ENCODE assay signal across 8 cellular contexts in genomic region chr5:75236322-75237316, GRCh38. TPM values are rescaled to one million over a fixed set of nuclear protein-coding genes. Genes with fewer than 3 reads are reported as not detected.
A peak's percentile ranks its signal among the peaks of the same experiment; 100 is the strongest.
DNase-seq lines count a peak whose midpoint lies in the region; TF ChIP-seq lines count a peak whose summit lies in the region.

ANKRD31 (minus strand) TSS chr5:75236878; CDS start chr5:75236686, 192 bp downstream.

- peak within 1 kb of the TSS; percentile 94 for H3K9ac ChIP-seq in neuronal stem cell (ENCODE audit: low read depth, low read length, poor library complexity)
- H3K9ac ChIP-seq in subcutaneous abdominal adipose tissue (ENCODE audit: low read length in 5 of 5): peak within 1 kb of the TSS; percentile 4 to 89 (median 80)

- no peak within 1 kb of the TSS for H4K91ac ChIP-seq in neuronal stem cell (ENCODE audit: low read depth, low read length, poor library complexity)

- H4K8ac ChIP-seq in neuronal stem cell (ENCODE audit: low read depth, low read length): peak within 1 kb of the TSS; percentile 98

- DNase-seq in G401 (ENCODE audit: low spot score) (peak; percentile 88), GOT3 (lab: John Stamatoyannopoulos, UW) (peak; percentile 24), foreskin melanocyte (peak; percentile 64), neuronal stem cell (ENCODE audit: low spot score) (peak; percentile 71)
- DNase-seq in activated gamma-delta T cell treated with anti-CD3 and anti-CD28 coated beads, Interleukin-2, amount 50 U/mL, for 16 hours (ENCODE audit: low read depth): peak; percentile 80

- peak; percentile 87 for TF ChIP-seq CTCF in LNCAP (IDR thresholded peaks at IDR 0.05)

- peak within 1 kb of the TSS; percentile 57 for H3K4me2 ChIP-seq in neuronal stem cell (ENCODE audit: insufficient read depth, low read length, poor library complexity, severe bottlenecking)

- WGBS in neuronal stem cell (ENCODE audit: extremely low coverage in 2 of 2, insufficient read length in 2 of 2, insufficient replicate concordance in 1 of 2), 2 donors: no CpG with 5 or more reads among the region's 58 CpGs

- H3K4me3 ChIP-seq in neuronal stem cell (ENCODE audit: low read length in 2 of 2) (peak within 1 kb of the TSS; percentile 60 to 93), subcutaneous abdominal adipose tissue (ENCODE audit: low read depth in 1 of 5, low read length in 5 of 5) (peak within 1 kb of the TSS; percentile 80 to 95 (median 85))

- peak within 1 kb of the TSS; percentile 90 for H2AFZ ChIP-seq in neuronal stem cell (ENCODE audit: low read length)

- H3K18ac ChIP-seq in neuronal stem cell (ENCODE audit: low read length): peak within 1 kb of the TSS; percentile 84

- peak within 1 kb of the TSS; percentile 59 for H3K23ac ChIP-seq in neuronal stem cell (ENCODE audit: low read depth, low read length, poor library complexity)

- H3K9me3 ChIP-seq in neuronal stem cell (replicated peaks in 1 of 2; ENCODE audit: control insufficient read depth in 2 of 2, insufficient read depth in 1 of 2, low read depth in 1 of 2, low read length in 2 of 2): no peaks in the 10 kb centered on the region
- no peaks in the 10 kb centered on the region for H3K9me3 ChIP-seq in subcutaneous abdominal adipose tissue (ENCODE audit: control insufficient read depth in 5 of 5, low read length in 5 of 5)

- H3K27ac ChIP-seq in neuronal stem cell (replicated peaks; ENCODE audit: low read length) (no peak within 1 kb of the TSS), subcutaneous abdominal adipose tissue (ENCODE audit: low read depth, low read length) (peak within 1 kb of the TSS; percentile 61)

- H2BK12ac ChIP-seq in neuronal stem cell (ENCODE audit: low read length): no peak within 1 kb of the TSS

- H3K36me3 ChIP-seq in neuronal stem cell (replicated peaks in 1 of 2; ENCODE audit: control insufficient read depth in 2 of 2, insufficient read depth in 2 of 2, low read length in 2 of 2): no peaks in the 10 kb centered on the region
- no peaks in the 10 kb centered on the region for H3K36me3 ChIP-seq in subcutaneous abdominal adipose tissue (ENCODE audit: control insufficient read depth in 5 of 5, insufficient read depth in 5 of 5, low read length in 5 of 5)

- no peak within 1 kb of the TSS for H2BK120ac ChIP-seq in neuronal stem cell (ENCODE audit: low read depth, low read length)

- no peak within 1 kb of the TSS for H2AK5ac ChIP-seq in neuronal stem cell (ENCODE audit: low read depth, low read length)

- H2BK5ac ChIP-seq in neuronal stem cell (ENCODE audit: low read length): no peak within 1 kb of the TSS

- no peak within 1 kb of the TSS for H3K14ac ChIP-seq in neuronal stem cell (ENCODE audit: low read length)

- H3K4me1 ChIP-seq in neuronal stem cell (ENCODE audit: control insufficient read depth in 2 of 2, insufficient read depth in 1 of 2, low read depth in 1 of 2, low read length in 2 of 2) (peaks cover 5 to 7% of the 10 kb centered on the region in 2 donors), subcutaneous abdominal adipose tissue (ENCODE audit: control insufficient read depth in 5 of 5, insufficient read depth in 5 of 5, low read length in 5 of 5) (peaks cover 0 to 15% (median 13%) of the 10 kb centered on the region in 5 donors)

- TF ChIP-seq POLR2A in Raji (IDR thresholded peaks at IDR 0.05; ENCODE audit: insufficient read depth, low read depth, low read length): peak; percentile 72

- H3K27me3 ChIP-seq in neuronal stem cell (ENCODE audit: control insufficient read depth in 3 of 3, insufficient read depth in 3 of 3, low read depth in 1 of 3, low read length in 3 of 3) (no peaks in the 10 kb centered on the region), subcutaneous abdominal adipose tissue (ENCODE audit: control insufficient read depth in 5 of 5, insufficient read depth in 4 of 5, low read length in 5 of 5) (no peaks in the 10 kb centered on the region)

- in situ Hi-C loops in G401 (cut with HindIII; ENCODE audit: low sequenced_read_pairs): no loop called here

- no peaks in the 10 kb centered on the region for H3K79me1 ChIP-seq in neuronal stem cell (ENCODE audit: low read depth, low read length)

- H3K4ac ChIP-seq in neuronal stem cell (ENCODE audit: low read length): no peak within 1 kb of the TSS

- H2BK15ac ChIP-seq in neuronal stem cell (ENCODE audit: low read length): no peak within 1 kb of the TSS

RNA-seq across cellular contexts. Expression of gene ANKRD31, which starts in this region (rescaled TPM):
- total RNA-seq in G401 (2014; rRNA removed; shearing (Covaris generic)): 1.8 and 2.8 TPM in 2 replicates
- polyA plus RNA-seq in neuronal stem cell (2013, experiment 1 of 2): 0.14 TPM
- 0.19 TPM for polyA plus RNA-seq in neuronal stem cell (2013, experiment 2 of 2)

Comparison
In these comparisons a context has a peak if more than half of its experiments do, and no peak if none do; other contexts are left out.
1. DNase-seq: peak in every context shown above with its lines; median percentile 88 in G401; 80 in activated gamma-delta T cell treated with anti-CD3 and anti-CD28 coated beads, Interleukin-2, amount 50 U/mL, for 16 hours; 71 in neuronal stem cell; 64 in foreskin melanocyte; 24 in GOT3.